Comparison of ENCODE assay signal across 24 cellular contexts in genomic region chrX:146396409-146396808, GRCh38.
DNase-seq lines count a peak whose midpoint lies in the region; TF ChIP-seq lines count a peak whose summit lies in the region.
"Had no signal": no experiment of that assay in that cellular context is flagged by ENCODE, and none has a peak within 500 bp of the region (broad histone marks: within the 10 kb centered on the region; RNA-seq: fewer than 3 reads in every experiment).

No MANE protein-coding gene starts in this region.

- peaks cover 50% of the 10 kb centered on the region for H3K9me3 Mint-ChIP-seq in endodermal cell
- H3K9me3 Mint-ChIP-seq in neural progenitor cell: peaks cover 2% of the 10 kb centered on the region

- H3K4me3 ChIP-seq in KMS-11 (IDR thresholded peaks at IDR 0.05; ENCODE audit: insufficient read depth, low read depth, low read length) (no peak overlapping the region), endodermal cell (ENCODE audit: low read length) (no peak overlapping the region), neural progenitor cell (no peak overlapping the region), brain microvascular endothelial cell (ENCODE audit: low read depth, low read length) (no peak overlapping the region)
- H3K4me3 ChIP-seq: GM12878, Peyer's patch, SJCRH30 had no signal

- 0 out of 2 replicates have a peak, but pooled peaks have one; percentile 23 for TF ChIP-seq CTCF in KMS-11 (conservative IDR thresholded peaks at IDR 0.05; ENCODE audit: low read depth, low read length)
- peak; percentile 53 for TF ChIP-seq CTCF in endodermal cell (conservative IDR thresholded peaks at IDR 0.05)
- peak; percentile 29 for TF ChIP-seq CTCF in neural progenitor cell (IDR thresholded peaks at IDR 0.05)
- no peak for TF ChIP-seq CTCF in brain microvascular endothelial cell (IDR thresholded peaks at IDR 0.05; ENCODE audit: low read depth, low read length, missing control alignments)

- DNase-seq in NCI-H82 (lab: John Stamatoyannopoulos, UW) (peak; percentile 1), NCI-H82 treated with DMSO at 0.1 percent for 48 hours (lab: John Stamatoyannopoulos, UW; ENCODE audit: unreplicated experiment) (no peak), endodermal cell (peak; percentile 62), neural progenitor cell (ENCODE audit: low spot score) (peak; percentile 15), brain microvascular endothelial cell (no peak), GF-D8 (lab: John Stamatoyannopoulos, UW) (no peak)
- DNase-seq in activated CD4-positive, alpha-beta T cell treated with anti-CD3 and anti-CD28 coated beads for 4 hours: no peak
- DNase-seq: Calu3; CD8-positive, alpha-beta memory T cell; DMS79; GOT3; IMR-90; Karpas-422; NCI-H1092; NCI-H1436; NCI-H187 treated with DMSO at 0.1 percent for 48 hours; NCI-H2107; NCI-H2227 treated with DMSO at 0.1 percent for 48 hours; NCI-H510A; Peyer's patch had no signal

- H3K4me3 Mint-ChIP-seq in endodermal cell (no peak overlapping the region), neural progenitor cell (no peak overlapping the region)
- H3K4me3 Mint-ChIP-seq: CD8-positive, alpha-beta memory T cell had no signal

- H3K36me3 ChIP-seq in KMS-11 (ENCODE audit: insufficient read depth) (no peaks in the 10 kb centered on the region), endodermal cell (ENCODE audit: control insufficient read depth, insufficient read depth, low read length) (no peaks in the 10 kb centered on the region), neural progenitor cell (no peaks in the 10 kb centered on the region), brain microvascular endothelial cell (replicated peaks) (no peaks in the 10 kb centered on the region)
- H3K36me3 ChIP-seq: Peyer's patch, SJCRH30 had no signal

- 44 to 60% methylated on average over 1 of the region's 3 CpGs for WGBS in endodermal cell (ENCODE audit: insufficient coverage in 1 of 2, insufficient read length in 1 of 2), 2 experiments

- H3K36me3 Mint-ChIP-seq in endodermal cell (ENCODE audit: low read depth): no peaks in the 10 kb centered on the region
- no peaks in the 10 kb centered on the region for H3K36me3 Mint-ChIP-seq in neural progenitor cell
- H3K36me3 Mint-ChIP-seq: CD8-positive, alpha-beta memory T cell had no signal

- no peaks in the 10 kb centered on the region for H3F3A ChIP-seq in neural progenitor cell (ENCODE audit: low read depth)

- no peaks in the 10 kb centered on the region for H3K27me3 Mint-ChIP-seq in endodermal cell (ENCODE audit: insufficient read depth)
- peaks cover 5% of the 10 kb centered on the region for H3K27me3 Mint-ChIP-seq in neural progenitor cell (ENCODE audit: insufficient read depth, low read depth)
- H3K27me3 Mint-ChIP-seq: CD8-positive, alpha-beta memory T cell had no signal

- in situ Hi-C loops in brain microvascular endothelial cell (cut with HindIII; ENCODE audit: low pct_ligation_motif_present, low sequenced_read_pairs): no loop called here

- no peak overlapping the region for H3K9ac ChIP-seq in KMS-11
- no peak overlapping the region for H3K9ac ChIP-seq in endodermal cell (ENCODE audit: extremely low read depth, low read length, poor library complexity, severe bottlenecking)
- no peak overlapping the region for H3K9ac ChIP-seq in neural progenitor cell

- H2AFZ ChIP-seq in KMS-11 (ENCODE audit: low read depth): peak overlapping the region; percentile 14; the same call in 1 of the 2 replicates
- peak overlapping the region; percentile 68 for H2AFZ ChIP-seq in neural progenitor cell (replicated peaks)

- H4K20me1 ChIP-seq in KMS-11 (ENCODE audit: insufficient read depth): no peaks in the 10 kb centered on the region
- H4K20me1 ChIP-seq in neural progenitor cell (ENCODE audit: low read depth): no peaks in the 10 kb centered on the region

- no peaks in the 10 kb centered on the region for H3K27me3 ChIP-seq in KMS-11 (ENCODE audit: insufficient read depth, low read depth)
- no peaks in the 10 kb centered on the region for H3K27me3 ChIP-seq in endodermal cell (ENCODE audit: control insufficient read depth, insufficient read depth, low read length, poor library complexity, severe bottlenecking)
- no peaks in the 10 kb centered on the region for H3K27me3 ChIP-seq in neural progenitor cell
- H3K27me3 ChIP-seq in brain microvascular endothelial cell (replicated peaks): no peaks in the 10 kb centered on the region
- H3K27me3 ChIP-seq: Peyer's patch, SJCRH30 had no signal

- H3K27ac Mint-ChIP-seq in endodermal cell (no peak overlapping the region), neural progenitor cell (no peak overlapping the region)
- H3K27ac Mint-ChIP-seq: CD8-positive, alpha-beta memory T cell had no signal

- H3K4me2 ChIP-seq in KMS-11: peak overlapping the region; percentile 21; the same call in 1 of the 2 replicates
- no peak overlapping the region for H3K4me2 ChIP-seq in neural progenitor cell

- peaks cover 31% of the 10 kb centered on the region for H3K9me3 ChIP-seq in endodermal cell (ENCODE audit: control insufficient read depth, low read length)
- peaks cover 7% of the 10 kb centered on the region for H3K9me3 ChIP-seq in neural progenitor cell (ENCODE audit: low read depth)
- H3K9me3 ChIP-seq: Peyer's patch, SJCRH30 had no signal

- H3K27ac ChIP-seq in KMS-11 (peak overlapping the region; percentile 11; the same call in 1 of the 2 replicates), endodermal cell (ENCODE audit: low read depth, low read length) (no peak overlapping the region), neural progenitor cell (no peak overlapping the region), brain microvascular endothelial cell (no peak overlapping the region)
- H3K27ac ChIP-seq: C4-2B, Peyer's patch, SJCRH30 had no signal

- H3K79me2 ChIP-seq in KMS-11 (ENCODE audit: insufficient read depth, low read depth) (no peaks in the 10 kb centered on the region), neural progenitor cell (ENCODE audit: low read depth) (no peaks in the 10 kb centered on the region)

- H3K4me1 Mint-ChIP-seq in endodermal cell: no peaks in the 10 kb centered on the region
- H3K4me1 Mint-ChIP-seq in neural progenitor cell: no peaks in the 10 kb centered on the region
- H3K4me1 Mint-ChIP-seq: CD8-positive, alpha-beta memory T cell had no signal

- H3K4me1 ChIP-seq in KMS-11 (ENCODE audit: low read depth, poor library complexity, severe bottlenecking): peaks cover 21% of the 10 kb centered on the region
- H3K4me1 ChIP-seq in endodermal cell (ENCODE audit: control insufficient read depth, insufficient read depth, low read length): no peaks in the 10 kb centered on the region
- H3K4me1 ChIP-seq in neural progenitor cell: no peaks in the 10 kb centered on the region
- H3K4me1 ChIP-seq: Peyer's patch, SJCRH30 had no signal

Comparison
In these comparisons a context has a peak if more than half of its experiments do, and no peak if none do; other contexts are left out.
1. DNase-seq: peak in NCI-H82 (single experiment), endodermal cell (single experiment) and neural progenitor cell (single experiment); none in NCI-H82 treated with DMSO at 0.1 percent for 48 hours (single experiment), brain microvascular endothelial cell (single experiment), activated CD4-positive, alpha-beta T cell treated with anti-CD3 and anti-CD28 coated beads for 4 hours (0 of 2) and GF-D8 (single experiment).